ENCODE assay signal across 23 cellular contexts in genomic region chr11:40094954-40095353, GRCh38.
A peak's percentile ranks its signal among the peaks of the same experiment; 100 is the strongest.
DNase-seq lines count a peak whose midpoint lies in the region; ATAC-seq and TF ChIP-seq lines count a peak whose summit lies in the region.
"Had no signal": no experiment of that assay in that cellular context is flagged by ENCODE, and none has a peak within 500 bp of the region (broad histone marks: within the 10 kb centered on the region; RNA-seq: fewer than 3 reads in every experiment).

No MANE protein-coding gene starts in this region.

- no peak for ATAC-seq in PC-3
- no peak for ATAC-seq in HG03097 (IDR thresholded peaks at IDR 0.05; ENCODE audit: low FRiP score, unreplicated experiment)
- no peak for ATAC-seq in activated naive CD4-positive, alpha-beta T cell treated with anti-CD3 and anti-CD28 coated beads, Interleukin-2, amount 50 U/mL, for 72 hours

- no peak overlapping the region for H3K9ac ChIP-seq in PC-3 (ENCODE audit: low read length)
- H3K9ac ChIP-seq: BLaER1 had no signal

- POLR2A ChIA-PET in PC-3 (lab: Charles Lee; ENCODE audit: unreplicated experiment): no interaction called here

- peak overlapping the region; percentile 5 to 52 (median 24) for H3K27ac Mint-ChIP-seq in nephron
- no peak overlapping the region for H3K27ac Mint-ChIP-seq in activated naive CD4-positive, alpha-beta T cell treated with anti-CD3 and anti-CD28 coated beads, Interleukin-2, amount 50 U/mL, for 72 hours
- H3K27ac Mint-ChIP-seq: CD14-positive monocyte; CD4-positive, alpha-beta memory T cell; CD4-positive, CD25-positive, alpha-beta regulatory T cell; CD8-positive, alpha-beta memory T cell had no signal

- H3K4me2 ChIP-seq in PC-3 (ENCODE audit: low read length): no peak overlapping the region
- H3K4me2 ChIP-seq: BLaER1 had no signal

- DNase-seq in M059J (ENCODE audit: low read depth): peak; percentile 8
- peak; percentile 4 for DNase-seq in PC-3
- no peak for DNase-seq in activated naive CD4-positive, alpha-beta T cell treated with anti-CD3 and anti-CD28 coated beads, Interleukin-2, amount 50 U/mL, for 72 hours (ENCODE audit: low spot score in 2 of 2)
- DNase-seq in GF-D8 (lab: John Stamatoyannopoulos, UW): no peak
- DNase-seq: 8988T; ACHN; BE2C; C1 segment of cervical spinal cord; CD4-positive, alpha-beta memory T cell; CD4-positive, CD25-positive, alpha-beta regulatory T cell; CD8-positive, alpha-beta memory T cell; COR-L47; DMS 273 treated with DMSO at 0.1 percent for 48 hours; DMS153; DMS53; DMS79; DND-41; EL; GDM1 had no signal

- no peaks in the 10 kb centered on the region for H3K4me1 ChIP-seq in PC-3 (ENCODE audit: insufficient read depth, low read length)
- H3K4me1 ChIP-seq: BE2C, BLaER1 had no signal

- no peaks in the 10 kb centered on the region for H3K27me3 ChIP-seq in PC-3 (ENCODE audit: low read length)
- H3K27me3 ChIP-seq: BE2C, BLaER1 had no signal

- H2AFZ ChIP-seq in PC-3 (ENCODE audit: low read length): no peak overlapping the region

- CTCF ChIA-PET in PC-3 (lab: Charles Lee): no interaction called here

- H3K9me2 ChIP-seq in PC-3 (replicated peaks; ENCODE audit: low read length): no peaks in the 10 kb centered on the region

- no TSS peak for BruUV-seq in PC-3 (replicated peaks; lab: Mats Ljungman, UMichigan)

- no peaks in the 10 kb centered on the region for H3K27me3 Mint-ChIP-seq in nephron (ENCODE audit: low read depth)
- H3K27me3 Mint-ChIP-seq: CD4-positive, alpha-beta memory T cell; CD4-positive, CD25-positive, alpha-beta regulatory T cell; CD8-positive, alpha-beta memory T cell had no signal

- H3K4me1 Mint-ChIP-seq in nephron: peaks cover 24% of the 10 kb centered on the region
- H3K4me1 Mint-ChIP-seq: CD4-positive, alpha-beta memory T cell; CD4-positive, CD25-positive, alpha-beta regulatory T cell; CD8-positive, alpha-beta memory T cell had no signal

- intact Hi-C loops in PC-3 (cut with micrococcal nuclease): no loop called here

- no peaks in the 10 kb centered on the region for H3K9me3 ChIP-seq in PC-3 (ENCODE audit: low read length)
- H3K9me3 ChIP-seq: BE2C, BLaER1 had no signal

- H3K79me2 ChIP-seq in PC-3 (ENCODE audit: low read length): no peaks in the 10 kb centered on the region

- no peaks in the 10 kb centered on the region for H3K36me3 Mint-ChIP-seq in nephron (ENCODE audit: low read depth)
- peaks cover 0 to 5% of the 10 kb centered on the region in 2 donors for H3K36me3 Mint-ChIP-seq in activated naive CD4-positive, alpha-beta T cell treated with anti-CD3 and anti-CD28 coated beads, Interleukin-2, amount 50 U/mL, for 72 hours
- H3K36me3 Mint-ChIP-seq: CD14-positive monocyte; CD4-positive, alpha-beta memory T cell; CD4-positive, CD25-positive, alpha-beta regulatory T cell; CD8-positive, alpha-beta memory T cell had no signal

- H3K4me3 Mint-ChIP-seq in nephron: no peak overlapping the region
- H3K4me3 Mint-ChIP-seq: CD14-positive monocyte; CD4-positive, alpha-beta memory T cell; CD4-positive, CD25-positive, alpha-beta regulatory T cell; CD8-positive, alpha-beta memory T cell had no signal

- peaks cover 5% of the 10 kb centered on the region for H3K9me3 Mint-ChIP-seq in nephron
- peaks cover 10 to 15% of the 10 kb centered on the region in 2 donors for H3K9me3 Mint-ChIP-seq in activated naive CD4-positive, alpha-beta T cell treated with anti-CD3 and anti-CD28 coated beads, Interleukin-2, amount 50 U/mL, for 72 hours

- no peaks in the 10 kb centered on the region for H3K36me3 ChIP-seq in PC-3 (ENCODE audit: low read depth, low read length)
- H3K36me3 ChIP-seq: BE2C, BLaER1 had no signal

- H4K20me1 ChIP-seq in PC-3 (ENCODE audit: low read length): no peaks in the 10 kb centered on the region
- H4K20me1 ChIP-seq: BLaER1 had no signal

- TF ChIP-seq CTCF in PC-3 (conservative IDR thresholded peaks at IDR 0.05; ENCODE audit: low read depth, low read length): no peak
- TF ChIP-seq CTCF in nephron (IDR thresholded peaks at IDR 0.05; ENCODE audit: unreplicated experiment in 3 of 3): no peak

- H3F3A ChIP-seq in PC-3 (ENCODE audit: low read length, unreplicated experiment): no peaks in the 10 kb centered on the region

- H3K4me3 ChIP-seq in PC-3 (ENCODE audit: low read length): no peak overlapping the region
- H3K4me3 ChIP-seq: BLaER1 had no signal

- H3K27ac ChIP-seq in PC-3 (ENCODE audit: low read length): no peak overlapping the region
- H3K27ac ChIP-seq: BLaER1 had no signal

Comparison
In these comparisons a context has a peak if more than half of its experiments do, and no peak if none do; other contexts are left out.
1. DNase-seq: peak in M059J (single experiment) and PC-3 (single experiment); none in activated naive CD4-positive, alpha-beta T cell treated with anti-CD3 and anti-CD28 coated beads, Interleukin-2, amount 50 U/mL, for 72 hours (0 of 2) and GF-D8 (single experiment).
2. H3K27ac Mint-ChIP-seq: peak in nephron (3 of 3); none in activated naive CD4-positive, alpha-beta T cell treated with anti-CD3 and anti-CD28 coated beads, Interleukin-2, amount 50 U/mL, for 72 hours (0 of 2).